8 cellular contexts compared by ENCODE assay signal in the genomic region with DNA sequence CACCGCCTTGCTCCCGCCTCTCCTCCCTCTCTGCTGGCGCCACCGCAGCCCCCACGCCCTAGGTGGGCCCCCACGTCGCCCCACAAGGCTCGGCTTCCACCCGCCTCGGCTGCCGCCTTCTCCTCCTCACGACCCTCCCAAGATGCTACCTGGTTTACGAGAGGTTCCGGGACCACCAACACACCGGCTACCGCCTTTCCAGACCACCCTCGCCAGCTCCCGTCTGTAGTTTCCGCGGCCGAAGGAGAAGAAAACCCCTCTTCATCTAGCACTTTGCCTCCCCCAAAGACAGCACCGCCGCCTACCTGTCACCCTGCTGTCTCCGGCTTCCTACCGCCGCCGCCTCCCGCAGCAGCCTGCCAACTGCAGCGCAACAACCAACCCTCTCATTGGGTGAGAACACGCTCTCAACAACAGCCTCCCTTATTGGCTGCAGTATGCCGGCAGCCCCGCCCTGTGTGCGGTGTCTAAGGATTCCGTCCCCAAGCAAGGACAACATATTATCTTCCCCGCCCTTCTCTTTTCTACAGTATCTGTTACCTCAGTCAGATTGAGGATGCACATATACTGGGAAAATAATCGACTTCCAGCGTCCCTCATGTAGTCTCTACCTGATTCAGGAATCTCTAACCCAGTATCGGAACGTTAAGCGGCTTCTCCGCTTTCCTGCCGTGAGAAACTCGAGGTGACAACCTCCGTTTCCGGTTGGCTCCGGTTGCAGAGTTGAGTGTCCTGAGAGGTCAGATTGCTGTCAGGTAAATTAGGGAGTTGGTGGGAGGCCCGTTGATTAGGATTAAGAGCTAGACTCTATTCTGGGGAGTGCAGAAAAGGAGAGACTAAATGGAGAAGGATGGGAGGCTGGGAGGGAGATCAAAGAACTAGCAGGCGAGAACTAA.
A peak's percentile ranks its signal among the peaks of the same experiment; 100 is the strongest.
DNase-seq lines count a peak whose midpoint lies in the region; ATAC-seq and FAIRE-seq lines count a peak whose summit lies in the region.

A gene (minus strand): TSS at position 367 of the 896 bp plus-strand sequence. CDS start 47,662 bp downstream, outside the sequence.
A gene (plus strand): TSS at position 697 of the 896 bp plus-strand sequence. CDS start 6,882 bp downstream, outside the sequence.

- ATAC-seq in GM19025 (IDR thresholded peaks at IDR 0.05; ENCODE audit: low read depth, unreplicated experiment) = peak; percentile 98
- ATAC-seq in HG03342 (IDR thresholded peaks at IDR 0.05; ENCODE audit: unreplicated experiment) = peak; percentile 97
- peak; percentile 97 for ATAC-seq in central memory CD8-positive, alpha-beta T cell (replicated peaks; ENCODE audit: extremely low read depth, poor library complexity, severe bottlenecking)

- H3K9me3 Mint-ChIP-seq in central memory CD8-positive, alpha-beta T cell = no peaks in the 10 kb centered on the region

- H3K27me3 Mint-ChIP-seq in central memory CD8-positive, alpha-beta T cell = no peaks in the 10 kb centered on the region

- peak; percentile 96 for FAIRE-seq in islet of Langerhans (lab: Jason Lieb, UNC)

- H3K4me1 Mint-ChIP-seq in central memory CD8-positive, alpha-beta T cell = peaks cover 46% of the 10 kb centered on the region

- DNase-seq in AG20443 (ENCODE audit: low spot score) (peak; percentile 97), NCI-H345 treated with DMSO at 0.1 percent for 48 hours (lab: John Stamatoyannopoulos, UW; ENCODE audit: unreplicated experiment) (peak; percentile 95)
- DNase-seq in activated CD4-positive, CD25-positive, alpha-beta regulatory T cell (lab: John Stamatoyannopoulos, UW) = peak; percentile 73 to 86 (median 81)
- DNase-seq in central memory CD8-positive, alpha-beta T cell (ENCODE audit: low spot score in 2 of 2) = peak; percentile 88 to 94
- DNase-seq in stimulated activated CD4-positive, alpha-beta T cell treated with anti-CD3 and anti-CD28 coated beads, Interleukin-12 subunit alpha, Interleukin-12 subunit beta, amount 100 ng/mL, for 4 hours = peak; percentile 81

- peak within 1 kb of the TSS; percentile 95 for H3K4me3 Mint-ChIP-seq in central memory CD8-positive, alpha-beta T cell

- H3K36me3 Mint-ChIP-seq in central memory CD8-positive, alpha-beta T cell (ENCODE audit: insufficient read depth) = peaks cover 19% of the 10 kb centered on the region

- peak within 1 kb of the TSS; percentile 98 for H3K27ac Mint-ChIP-seq in central memory CD8-positive, alpha-beta T cell (ENCODE audit: low read depth)

Comparison
In these comparisons a context has a peak if more than half of its experiments do, and no peak if none do; other contexts are left out.
1. Peak in every context shown above with its lines: DNase-seq and ATAC-seq.